1 cellular context compared by ENCODE assay signal in genomic region chr22:27630754-27631153, GRCh38.
A peak's percentile ranks its signal among the peaks of the same experiment; 100 is the strongest.
TF ChIP-seq lines count a peak whose summit lies in the region.

No MANE protein-coding gene starts in this region.

TF ChIP-seq in WTC11, 78 proteins besides CTCF, POLR2A, EP300 and RAD21 (continued from another document):
- peak; percentile 83; the same call in 1 of the 2 replicates for TF ChIP-seq ZNF281 (CRISPR knock-in tag; IDR thresholded peaks at IDR 0.05)
- no peak for TF ChIP-seq ZNF232 (CRISPR knock-in tag; IDR thresholded peaks at IDR 0.05)
- TF ChIP-seq ZSCAN18 (CRISPR knock-in tag; IDR thresholded peaks at IDR 0.05) = no peak
- peak; percentile 98 for TF ChIP-seq ZNF423 (CRISPR knock-in tag; IDR thresholded peaks at IDR 0.05)
- no peak for TF ChIP-seq ZNF425 (CRISPR knock-in tag; conservative IDR thresholded peaks at IDR 0.05)
- TF ChIP-seq ZNF121 (CRISPR knock-in tag; IDR thresholded peaks at IDR 0.05) = no peak
- TF ChIP-seq TP53 (CRISPR knock-in tag; IDR thresholded peaks at IDR 0.05) = no peak
- no peak for TF ChIP-seq JUN (CRISPR knock-in tag; IDR thresholded peaks at IDR 0.05)
- no peak for TF ChIP-seq NFE2L1 (CRISPR knock-in tag; IDR thresholded peaks at IDR 0.05)
- TF ChIP-seq HMGXB4 (CRISPR knock-in tag; IDR thresholded peaks at IDR 0.05) = no peak
- no peak for TF ChIP-seq SP1 (CRISPR knock-in tag; conservative IDR thresholded peaks at IDR 0.05)
- TF ChIP-seq FOXP1 (CRISPR knock-in tag; IDR thresholded peaks at IDR 0.05; ENCODE audit: borderline replicate concordance) = no peak
- TF ChIP-seq USF2 (CRISPR knock-in tag; IDR thresholded peaks at IDR 0.05) = no peak
